Comparison of ENCODE assay signal across 8 cellular contexts in the genomic region with DNA sequence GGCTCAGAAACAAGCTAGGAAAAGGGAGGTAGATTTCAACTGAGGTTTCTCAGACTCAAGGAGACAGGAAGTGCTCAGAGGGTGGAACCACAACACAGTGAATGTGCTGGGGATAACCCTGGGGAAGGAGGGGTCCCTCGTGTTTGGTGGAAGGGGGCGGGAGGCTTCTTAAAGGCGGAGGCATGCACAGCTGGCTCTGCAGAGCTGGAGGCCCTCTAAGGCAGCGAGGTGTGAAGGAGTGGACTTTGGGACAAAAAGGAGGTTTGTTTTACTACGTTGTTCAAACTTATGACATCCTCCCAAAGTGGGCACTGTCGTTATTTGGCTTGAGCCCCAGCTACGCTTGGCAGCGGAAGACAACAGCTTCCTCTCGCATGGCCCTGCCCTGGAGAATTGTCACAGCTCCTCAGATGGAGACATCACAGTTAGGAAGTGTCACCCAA. TPM values are rescaled to one million over a fixed set of nuclear protein-coding genes. Genes with fewer than 3 reads are reported as not detected.
DNase-seq lines count a peak whose midpoint lies in the region; ATAC-seq and TF ChIP-seq lines count a peak whose summit lies in the region.
"Had no signal": no experiment of that assay in that cellular context is flagged by ENCODE, and none has a peak within 500 bp of the region (broad histone marks: within the 10 kb centered on the region; RNA-seq: fewer than 3 reads in every experiment).

No MANE protein-coding gene starts in this region.

- 62 to 70% (median 67%) methylated on average over 5 to 9 of the region's 9 CpGs for WGBS in stomach, 5 donors

- ATAC-seq in HG03378 (IDR thresholded peaks at IDR 0.05; ENCODE audit: unreplicated experiment), result no peak
- no peak for ATAC-seq in GM18909 (IDR thresholded peaks at IDR 0.05; ENCODE audit: poor library complexity, unreplicated experiment)
- ATAC-seq in HG03280 (IDR thresholded peaks at IDR 0.05; ENCODE audit: unreplicated experiment), result no peak

- DNase-seq in NB4 (ENCODE audit: low read depth) (peak; percentile 67), left kidney (ENCODE audit: low read depth, low spot score) (peak; percentile 59), stomach (no peak)
- peak; percentile 5 for DNase-seq in activated effector memory CD4-positive, alpha-beta T cell treated with Interleukin-2 at 50 U/mL for 16 hours
- DNase-seq: PC-9 had no signal

- TF ChIP-seq CTCF in NB4 (IDR thresholded peaks at IDR 0.05; ENCODE audit: low read depth, low read length) (no peak), stomach (IDR thresholded peaks at IDR 0.05) (no peak)

- TF ChIP-seq POLR2A in NB4 (IDR thresholded peaks at IDR 0.05; ENCODE audit: extremely low read depth, insufficient read length) (no peak), stomach (IDR thresholded peaks at IDR 0.05) (no peak)

- no peaks in the 10 kb centered on the region for H3K27me3 ChIP-seq in stomach

- no peak for TF ChIP-seq EP300 in stomach (IDR thresholded peaks at IDR 0.05)

- no peaks in the 10 kb centered on the region for H3K36me3 ChIP-seq in stomach

- H3K4me3 ChIP-seq in NB4 (ENCODE audit: low read depth, low read length), result no peak overlapping the region
- no peak overlapping the region for H3K4me3 ChIP-seq in stomach

- no peaks in the 10 kb centered on the region for H3K9me3 ChIP-seq in stomach

- H3K4me1 ChIP-seq in stomach, result peaks cover 0 to 24% (median 0%) of the 10 kb centered on the region in 4 donors

- intact Hi-C loops in stomach (cut with DNase I; ENCODE audit: low total_unique reads), result no loop called here

- H3K27ac ChIP-seq in stomach, result peak overlapping the region; percentile 35 to 77 (median 72)
- H3K27ac ChIP-seq: PC-9 had no signal

RNA-seq across cellular contexts. Expression of gene MTM1, which starts 21.7 kb away (rescaled TPM):
- 10 to 100 TPM in 3 of 5 donors, 1 to 10 TPM in 2; 5.8 to 28.0 (median 20.5) TPM for total RNA-seq in stomach
- polyA plus RNA-seq in stomach, result 1 to 10 TPM; 3.5 to 5.8 (median 4.7) TPM
